ENCODE assay signal across 9 cellular contexts in the genomic region with DNA sequence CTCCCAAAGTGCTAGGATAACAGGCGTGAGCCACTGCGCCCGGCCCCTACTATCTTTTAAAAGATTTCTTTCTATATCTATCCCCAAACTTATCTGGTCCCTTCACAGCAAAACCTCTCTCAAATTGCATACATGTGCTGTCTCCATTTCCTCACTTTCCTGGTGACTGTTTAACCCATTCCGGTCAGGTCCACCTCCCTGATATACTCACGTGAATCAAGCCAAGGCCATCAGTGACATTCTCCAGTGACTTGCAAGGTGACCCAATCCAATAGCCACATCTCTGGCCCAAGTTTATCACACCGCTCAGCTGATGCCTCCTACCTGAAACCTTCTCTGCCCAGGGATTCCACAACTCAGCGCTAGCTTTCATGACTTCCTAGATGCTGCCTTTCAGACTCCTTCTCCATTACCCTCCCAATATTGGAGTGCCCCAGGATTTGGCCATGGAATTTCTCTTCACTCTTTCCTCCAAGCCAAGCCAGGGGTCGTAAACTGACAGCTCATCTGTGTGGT. TPM values are rescaled to one million over a fixed set of nuclear protein-coding genes. Genes with fewer than 3 reads are reported as not detected.
DNase-seq lines count a peak whose midpoint lies in the region; ATAC-seq, FAIRE-seq and TF ChIP-seq lines count a peak whose summit lies in the region.
"Had no signal": no experiment of that assay in that cellular context is flagged by ENCODE, and none has a peak within 500 bp of the region (broad histone marks: within the 10 kb centered on the region; RNA-seq: fewer than 3 reads in every experiment).

No MANE protein-coding gene starts in this region.

- 75 to 88% (median 85%) methylated on average over 8 of the region's 8 CpGs for WGBS in psoas muscle, 3 donors

- TF ChIP-seq CTCF in OCI-LY1 (IDR thresholded peaks at IDR 0.05; ENCODE audit: low read length) (no peak), psoas muscle (IDR thresholded peaks at IDR 0.05) (no peak)

- no peaks in the 10 kb centered on the region for H4K20me1 ChIP-seq in OCI-LY1 (ENCODE audit: insufficient read depth, low read length)

- H3K9ac ChIP-seq in ES-I3 (ENCODE audit: low read depth, low read length), result peak overlapping the region; percentile 91; the same call in 1 of the 2 replicates
- peak overlapping the region; percentile 92 for H3K9ac ChIP-seq in OCI-LY1 (ENCODE audit: low read length)
- no peak overlapping the region for H3K9ac ChIP-seq in endocrine pancreas (ENCODE audit: control insufficient read depth, insufficient read depth, low read length)

- H3K27ac ChIP-seq in OCI-LY1 (ENCODE audit: low read depth, low read length, poor library complexity, severe bottlenecking) (peak overlapping the region; percentile 90), psoas muscle (peak overlapping the region; percentile 96)

- H2AFZ ChIP-seq in OCI-LY1 (ENCODE audit: low read length), result no peak overlapping the region

- H3K4me1 ChIP-seq in ES-I3 (ENCODE audit: insufficient read depth, low read length), result 0 out of 2 replicates have a peak, but pooled peaks cover 4% of the 10 kb centered on the region
- peaks cover 74% of the 10 kb centered on the region for H3K4me1 ChIP-seq in OCI-LY1 (ENCODE audit: insufficient read depth, low read length, severe bottlenecking)
- H3K4me1 ChIP-seq in endocrine pancreas (ENCODE audit: control insufficient read depth, insufficient read depth, low read length), result peaks cover 12% of the 10 kb centered on the region
- peaks cover 38% of the 10 kb centered on the region for H3K4me1 ChIP-seq in psoas muscle

- no peaks in the 10 kb centered on the region for H3F3A ChIP-seq in OCI-LY1 (ENCODE audit: insufficient read depth, low read length)

- intact Hi-C loops in psoas muscle (cut with DNase I), result loop anchor here (5.0 kb wide), 2 partner anchors 39 to 81 kb away; no protein-coding TSS in a partner anchor

- H3K4me2 ChIP-seq in OCI-LY1 (ENCODE audit: low read length), result peak overlapping the region; percentile 85

- peaks cover 51% of the 10 kb centered on the region for H3K79me2 ChIP-seq in OCI-LY1 (ENCODE audit: insufficient read depth, low read length)

- H3K27me3 ChIP-seq in OCI-LY1 (ENCODE audit: insufficient read depth, low read length) (no peaks in the 10 kb centered on the region), endocrine pancreas (ENCODE audit: control insufficient read depth, insufficient read depth, low read length) (no peaks in the 10 kb centered on the region), psoas muscle (ENCODE audit: insufficient read depth in 3 of 3, low read length in 2 of 3) (no peaks in the 10 kb centered on the region)
- H3K27me3 ChIP-seq: SJSA1 had no signal

- no peak for FAIRE-seq in frontal cortex (lab: Jason Lieb, UNC)

- H3K9me3 ChIP-seq in ES-I3 (ENCODE audit: control insufficient read depth, insufficient read depth, low read length), result no peaks in the 10 kb centered on the region
- H3K9me3 ChIP-seq in OCI-LY1 (ENCODE audit: low read length), result no peaks in the 10 kb centered on the region
- no peaks in the 10 kb centered on the region for H3K9me3 ChIP-seq in endocrine pancreas (ENCODE audit: control insufficient read depth, low read length)
- no peaks in the 10 kb centered on the region for H3K9me3 ChIP-seq in psoas muscle
- H3K9me3 ChIP-seq: SJSA1 had no signal

- ATAC-seq in psoas muscle (no peak), GM19328 (IDR thresholded peaks at IDR 0.05; ENCODE audit: unreplicated experiment) (no peak), HG02610 (IDR thresholded peaks at IDR 0.05; ENCODE audit: unreplicated experiment) (no peak)

- H3K36me3 ChIP-seq in ES-I3 (ENCODE audit: insufficient read depth, low read length) (no peaks in the 10 kb centered on the region), OCI-LY1 (ENCODE audit: insufficient read depth, low read length) (no peaks in the 10 kb centered on the region), endocrine pancreas (ENCODE audit: control insufficient read depth, insufficient read depth, low read length) (no peaks in the 10 kb centered on the region), psoas muscle (ENCODE audit: insufficient read depth in 1 of 2, low read depth in 1 of 2) (no peaks in the 10 kb centered on the region)

- H3K4me3 ChIP-seq in OCI-LY1 (ENCODE audit: low read depth, low read length, poor library complexity, severe bottlenecking) (peak overlapping the region; percentile 93), endocrine pancreas (ENCODE audit: control insufficient read depth, insufficient read depth, low read length) (peak overlapping the region; percentile 35), psoas muscle (peak overlapping the region; percentile 78)

- H3K9me2 ChIP-seq in OCI-LY1 (ENCODE audit: low read depth, low read length), result no peaks in the 10 kb centered on the region

- DNase-seq in psoas muscle, result no peak
- DNase-seq in NCI-H1436 treated with DMSO at 0.1 percent for 48 hours (lab: John Stamatoyannopoulos, UW), result no peak
- DNase-seq in frontal cortex (ENCODE audit: low spot score in 2 of 2), result no peak

RNA-seq across cellular contexts. Expression of gene CTCF, which starts 1.4 kb away (rescaled TPM):
- total RNA-seq in psoas muscle (10 to 100 TPM; 22.1 to 26.5 (median 26.0) TPM), frontal cortex (62.0 TPM)
- 10 to 100 TPM; 17.7 to 44.7 (median 18.9) TPM for polyA plus RNA-seq in psoas muscle

RNA-seq across cellular contexts. Expression of gene RIPOR1, which starts 32.3 kb away (rescaled TPM):
- total RNA-seq in psoas muscle (10 to 100 TPM; 34.1 to 58.1 (median 49.5) TPM), frontal cortex (32.6 TPM)
- polyA plus RNA-seq in psoas muscle, result 10 to 100 TPM; 16.5 to 27.4 (median 20.6) TPM

Comparison
In these comparisons a context has a peak if more than half of its experiments do, and no peak if none do; other contexts are left out.
1. H3K4me3 ChIP-seq: peak in every context shown above with its lines; median percentile 93 in OCI-LY1; 78 in psoas muscle; 35 in endocrine pancreas.